ENCODE assay signal across 33 cellular contexts in the genomic region with DNA sequence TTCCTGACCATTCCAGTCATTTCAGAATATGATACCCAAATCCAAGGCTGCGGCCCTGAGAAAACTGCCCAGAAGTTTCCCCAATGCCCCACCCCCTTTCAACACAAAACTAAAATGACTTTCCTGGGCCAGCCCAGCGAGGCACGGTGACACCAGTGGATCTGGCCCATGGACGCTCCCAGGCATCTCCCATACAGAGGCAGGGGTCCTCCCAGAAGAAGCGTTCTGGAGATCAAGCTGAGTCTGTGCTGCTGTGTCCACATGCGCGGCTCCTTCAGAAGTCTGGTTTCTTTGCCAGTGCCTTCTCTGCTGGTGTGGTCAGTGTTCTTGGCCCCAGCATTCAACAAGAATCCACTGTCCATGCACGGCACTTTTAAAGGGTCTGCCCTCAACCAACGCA.
"Had no signal": no experiment of that assay in that cellular context is flagged by ENCODE, and none has a peak within 500 bp of the region (broad histone marks: within the 10 kb centered on the region; RNA-seq: fewer than 3 reads in every experiment).

No MANE protein-coding gene starts in this region.

- DNase-seq: Karpas-422, Kasumi-1, MG63, MM.1S, NCI-H1048, NCI-H1092, NCI-H1092 treated with DMSO at 0.1 percent for 48 hours, NCI-H1105, NCI-H1105 treated with DMSO at 0.1 percent for 48 hours, NCI-H1417, NCI-H1417 treated with DMSO at 0.1 percent for 48 hours, NCI-H1436, NCI-H1436 treated with DMSO at 0.1 percent for 48 hours, NCI-H146, NCI-H1694, NCI-H1694 treated with DMSO at 0.1 percent for 48 hours, NCI-H187, NCI-H187 treated with DMSO at 0.1 percent for 48 hours, NCI-H1930, NCI-H2029, NCI-H2029 treated with DMSO at 0.1 percent for 48 hours, NCI-H2081, NCI-H2081 treated with DMSO at 0.1 percent for 48 hours, NCI-H2107, NCI-H2171, NCI-H2227 treated with DMSO at 0.1 percent for 48 hours, NCI-H226, NCI-H345, NCI-H446, NCI-H446 treated with DMSO at 0.1 percent for 48 hours, NCI-H510A, NCI-H510A treated with DMSO at 0.1 percent for 48 hours had no signal

- H3K4me3 ChIP-seq: MG63 had no signal

- H3K9ac ChIP-seq: KMS-11 had no signal

- H3K27ac ChIP-seq: KMS-11 had no signal

- H3K27me3 ChIP-seq: MG63 had no signal

- H3K36me3 ChIP-seq: MG63 had no signal

- H3K9me3 ChIP-seq: MG63 had no signal

- H3K4me2 ChIP-seq: KMS-11 had no signal
